ENCODE assay signal across 1 cellular context in the genomic region with DNA sequence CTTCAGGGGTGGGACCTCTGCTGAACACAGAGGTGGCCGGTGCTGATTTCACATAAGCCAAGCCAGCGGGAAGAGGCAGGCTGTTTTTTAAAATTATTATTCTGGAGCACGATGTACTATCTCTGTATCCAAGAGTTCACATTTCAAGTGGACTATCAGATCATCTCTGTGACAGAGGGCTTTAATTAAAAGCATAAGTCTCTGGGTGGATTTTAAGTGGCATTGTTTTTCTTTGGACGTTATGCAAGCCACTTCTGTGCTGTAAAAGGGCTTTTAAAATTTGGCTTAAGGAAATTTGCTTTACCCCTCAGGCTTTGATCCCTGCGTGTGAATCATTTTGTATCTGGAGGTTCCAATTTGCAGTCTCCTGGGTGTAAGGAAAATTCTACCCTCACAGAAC.
TF ChIP-seq lines count a peak whose summit lies in the region.

No MANE protein-coding gene starts in this region.

TF ChIP-seq in IMR-90, 13 proteins besides CTCF, POLR2A, EP300 and RAD21:
- TF ChIP-seq BHLHE40 (IDR thresholded peaks at IDR 0.05; ENCODE audit: low read depth, low read length), result no peak
- TF ChIP-seq MAFK (IDR thresholded peaks at IDR 0.05; ENCODE audit: low read depth, low read length), result no peak
- TF ChIP-seq MXI1 (IDR thresholded peaks at IDR 0.05; ENCODE audit: borderline replicate concordance, low read depth, low read length), result no peak
- no peak for TF ChIP-seq CHD1 (IDR thresholded peaks at IDR 0.05; ENCODE audit: low read depth, low read length)
- no peak for TF ChIP-seq SMC3 (IDR thresholded peaks at IDR 0.05; ENCODE audit: low read depth, low read length)
- no peak for TF ChIP-seq RFX5 (IDR thresholded peaks at IDR 0.05; ENCODE audit: low read depth, low read length)
- no peak for TF ChIP-seq CEBPB (IDR thresholded peaks at IDR 0.05; ENCODE audit: low read depth, low read length)
- no peak for TF ChIP-seq RCOR1 (IDR thresholded peaks at IDR 0.05; ENCODE audit: insufficient replicate concordance, low read length)
